In genomic region chr4:174154455-174154854, GRCh38 we compare ENCODE assay signal across 9 cellular contexts.
DNase-seq lines count a peak whose midpoint lies in the region; ATAC-seq and TF ChIP-seq lines count a peak whose summit lies in the region.
"Had no signal": no experiment of that assay in that cellular context is flagged by ENCODE, and none has a peak within 500 bp of the region (broad histone marks: within the 10 kb centered on the region; RNA-seq: fewer than 3 reads in every experiment).

No MANE protein-coding gene starts in this region.

- no peaks in the 10 kb centered on the region for H3K4me1 ChIP-seq in adrenal gland (replicated peaks in 1 of 2)
- peaks cover 2% of the 10 kb centered on the region for H3K4me1 ChIP-seq in right cardiac atrium (ENCODE audit: control insufficient read depth, insufficient read depth, low read length)
- H3K4me1 ChIP-seq in suprapubic skin = peaks cover 4% of the 10 kb centered on the region

- intact Hi-C loops in adrenal gland (cut with DNase I) = no loop called here
- intact Hi-C loops in right cardiac atrium (cut with DNase I) = loop anchor here in 2 of 4 donors (10.0 kb wide), 2 partner anchors 640 to 650 kb away; no protein-coding TSS in a partner anchor

- 19 to 33% (median 30%) methylated on average over 3 of the region's 3 CpGs for WGBS in adrenal gland, 4 donors
- 17% methylated on average over 3 of the region's 3 CpGs for WGBS in right cardiac atrium
- WGBS in suprapubic skin = 28% methylated on average over 3 of the region's 3 CpGs

- H3K4me3 ChIP-seq in adrenal gland = peak overlapping the region in 1 of 4 donors; percentile 35
- H3K4me3 ChIP-seq in right cardiac atrium (ENCODE audit: low read length) = peak overlapping the region; percentile 75
- H3K4me3 ChIP-seq in suprapubic skin = peak overlapping the region; percentile 28

- ATAC-seq in right cardiac atrium (peak; percentile 76), HG02623 (IDR thresholded peaks at IDR 0.05; ENCODE audit: unreplicated experiment) (no peak)

- peak; percentile 35 for DNase-seq in HS-5 (ENCODE audit: low read depth)
- DNase-seq in adrenal gland = peak in 5 of 7 donors; percentile 22 to 63 (median 23)
- DNase-seq in right cardiac atrium = peak in 1 of 3 donors; percentile 8
- DNase-seq in suprapubic skin (ENCODE audit: low spot score in 2 of 2) = no peak
- no peak for DNase-seq in activated CD8-positive, alpha-beta memory T cell treated with anti-CD3 and anti-CD28 coated beads, Interleukin-2, amount 50 U/mL, for 4 hours
- no peak for DNase-seq in G401 (ENCODE audit: low spot score)
- DNase-seq: NCI-H2171 treated with DMSO at 0.1 percent for 48 hours; stimulated activated CD4-positive, alpha-beta T cell treated with anti-CD3 and anti-CD28 coated beads, Interleukin-4, amount 100 ng/mL, for 24 hours had no signal

- TF ChIP-seq CTCF in adrenal gland (IDR thresholded peaks at IDR 0.05) (no peak), suprapubic skin (IDR thresholded peaks at IDR 0.05) (no peak)

- H3K9me3 ChIP-seq in adrenal gland (replicated peaks in 1 of 3) (no peaks in the 10 kb centered on the region), right cardiac atrium (ENCODE audit: control insufficient read depth, low read length) (no peaks in the 10 kb centered on the region), suprapubic skin (no peaks in the 10 kb centered on the region)

- in situ Hi-C loops in G401 (cut with HindIII; ENCODE audit: low sequenced_read_pairs) = no loop called here

- TF ChIP-seq POLR2A in adrenal gland (IDR thresholded peaks at IDR 0.05) = no peak
- no peak for TF ChIP-seq POLR2A in suprapubic skin (IDR thresholded peaks at IDR 0.05)

- H3K36me3 ChIP-seq in adrenal gland (replicated peaks in 1 of 2) = no peaks in the 10 kb centered on the region
- H3K36me3 ChIP-seq in suprapubic skin = no peaks in the 10 kb centered on the region

- peak overlapping the region in 1 of 5 donors; percentile 4 for H3K27ac ChIP-seq in adrenal gland
- no peak overlapping the region for H3K27ac ChIP-seq in right cardiac atrium (ENCODE audit: low read length)
- peak overlapping the region; percentile 35 for H3K27ac ChIP-seq in suprapubic skin

- no peaks in the 10 kb centered on the region for H3K27me3 ChIP-seq in adrenal gland
- H3K27me3 ChIP-seq in right cardiac atrium (ENCODE audit: control insufficient read depth, insufficient read depth) = no peaks in the 10 kb centered on the region
- H3K27me3 ChIP-seq in suprapubic skin = no peaks in the 10 kb centered on the region

- TF ChIP-seq EP300 in suprapubic skin (IDR thresholded peaks at IDR 0.05) = no peak

Comparison
In these comparisons a context has a peak if more than half of its experiments do, and no peak if none do; other contexts are left out.
1. DNase-seq: peak in HS-5 (single experiment) and adrenal gland (5 of 7); none in suprapubic skin (0 of 2), activated CD8-positive, alpha-beta memory T cell treated with anti-CD3 and anti-CD28 coated beads, Interleukin-2, amount 50 U/mL, for 4 hours (single experiment) and G401 (single experiment).